Comparison of ENCODE assay signal across 9 cellular contexts in genomic region chr6:137095651-137096238, GRCh38. TPM values are rescaled to one million over a fixed set of nuclear protein-coding genes. Genes with fewer than 3 reads are reported as not detected.
DNase-seq lines count a peak whose midpoint lies in the region; ATAC-seq and TF ChIP-seq lines count a peak whose summit lies in the region.
"Had no signal": no experiment of that assay in that cellular context is flagged by ENCODE, and none has a peak within 500 bp of the region (broad histone marks: within the 10 kb centered on the region; RNA-seq: fewer than 3 reads in every experiment).

No MANE protein-coding gene starts in this region.

- H3K4me3 ChIP-seq in OCI-LY7 (ENCODE audit: low read depth, low read length, poor library complexity, severe bottlenecking) (peak overlapping the region; percentile 21), H7 (ENCODE audit: insufficient read depth, low read depth, low read length) (no peak overlapping the region), HAP-1 (no peak overlapping the region)

- H4K20me1 ChIP-seq in OCI-LY7 (ENCODE audit: insufficient read depth, low read length): no peaks in the 10 kb centered on the region

- intact Hi-C loops in left ventricle myocardium superior (cut with micrococcal nuclease) (no loop called here), left cardiac atrium (cut with DNase I) (loop anchor here in 1 of 2 donors (2.0 to 5.0 kb wide), 2 partner anchors 107 to 221 kb away; no protein-coding TSS in a partner anchor), OCI-LY7 (cut with micrococcal nuclease; ENCODE audit: unreplicated experiment) (loop anchor here (2.0 to 10.0 kb wide), 3 partner anchors 123 to 493 kb away; partner anchors contain the start of gene IFNGR1)

- CTCF ChIA-PET in OCI-LY7 (lab: Charles Lee; ENCODE audit: unreplicated experiment): interaction anchor here (0.6 to 3.8 kb wide), 3 partner anchors 31 to 1477 kb away, joined by 3 to 34 read pairs (median 3); no protein-coding TSS in a partner anchor

- H3K4me2 ChIP-seq in OCI-LY7 (ENCODE audit: low read length): peak overlapping the region; percentile 62

- H3K27me3 ChIP-seq in H7 (ENCODE audit: control insufficient read depth, insufficient read depth, low read length) (no peaks in the 10 kb centered on the region), HAP-1 (ENCODE audit: low read depth) (no peaks in the 10 kb centered on the region)

- H2AFZ ChIP-seq in OCI-LY7 (ENCODE audit: low read length): peak overlapping the region; percentile 21

- peak overlapping the region; percentile 42 for H3K27ac ChIP-seq in OCI-LY7 (ENCODE audit: low read depth, low read length, poor library complexity, severe bottlenecking)

- H3K4me1 ChIP-seq in OCI-LY7 (ENCODE audit: insufficient read depth, low read length, poor library complexity, severe bottlenecking) (peaks cover 62% of the 10 kb centered on the region), HAP-1 (peaks cover 12% of the 10 kb centered on the region)

- H3K9me3 ChIP-seq in OCI-LY7 (ENCODE audit: low read length) (no peaks in the 10 kb centered on the region), HAP-1 (no peaks in the 10 kb centered on the region; the same call in 1 of the 2 replicates)

- in situ Hi-C loops in HAP-1 (cut with MboI; ENCODE audit: low sequenced_read_pairs): loop anchor here (10.0 kb wide), 1 partner anchor 549 kb away; no protein-coding TSS in a partner anchor

- H3K36me3 ChIP-seq in OCI-LY7 (ENCODE audit: insufficient read depth, low read length) (no peaks in the 10 kb centered on the region; the same call in 1 of the 2 replicates), H7 (replicated peaks; ENCODE audit: control insufficient read depth, insufficient read depth, low read length) (no peaks in the 10 kb centered on the region), HAP-1 (replicated peaks) (no peaks in the 10 kb centered on the region)

- ATAC-seq in left ventricle myocardium superior (peak; percentile 34), left cardiac atrium (no peak), HG02943 (IDR thresholded peaks at IDR 0.05; ENCODE audit: low read depth, unreplicated experiment) (peak; percentile 62)

- H3K9me2 ChIP-seq in OCI-LY7 (ENCODE audit: insufficient read depth, low read length): no peaks in the 10 kb centered on the region

- POLR2A ChIA-PET in OCI-LY7 (lab: Charles Lee): interaction anchor here (0.6 to 3.4 kb wide), 8 partner anchors 10 to 438 kb away, joined by 3 to 15 read pairs (median 3); no protein-coding TSS in a partner anchor

- no peak for TF ChIP-seq CTCF in OCI-LY7 (conservative IDR thresholded peaks at IDR 0.05; ENCODE audit: low read length)

- no TSS peak for BruUV-seq in OCI-LY7 (replicated peaks; lab: Mats Ljungman, UMichigan)

- DNase-seq in left ventricle myocardium superior: no peak
- DNase-seq in left cardiac atrium: no peak
- peak; percentile 88 for DNase-seq in OCI-LY7 (ENCODE audit: low spot score)
- no peak for DNase-seq in H7
- DNase-seq in HAP-1 (ENCODE audit: low spot score in 2 of 2): no peak
- no peak for DNase-seq in effector CD4-positive, alpha-beta T cell
- no peak for DNase-seq in OCI-M2 (lab: John Stamatoyannopoulos, UW; ENCODE audit: unreplicated experiment)
- DNase-seq: NCI-H2107 had no signal

- no peaks in the 10 kb centered on the region for H3K79me2 ChIP-seq in OCI-LY7 (ENCODE audit: insufficient read depth, low read depth, low read length)

RNA-seq across cellular contexts. Expression of gene IL20RA, which starts 51.0 kb away (rescaled TPM):
- 7.2 TPM for total RNA-seq in left ventricle myocardium superior
- 1 to 10 TPM; 1.0 to 3.5 TPM for total RNA-seq in left cardiac atrium
- total RNA-seq in OCI-LY7 (2014; rRNA removed; shearing (Covaris generic)): not detected in 2 replicates
- not detected in 2 replicates for total RNA-seq in OCI-LY7 (2022)
- 0.26 and 0.28 TPM in 2 replicates for total RNA-seq in H7 (2014; rRNA removed; shearing (Covaris generic))

Comparison
In these comparisons a context has a peak if more than half of its experiments do, and no peak if none do; other contexts are left out.
1. ATAC-seq: peak in left ventricle myocardium superior (single experiment) and HG02943 (single experiment); none in left cardiac atrium (0 of 2).